ENCODE assay signal across 8 cellular contexts in the genomic region with DNA sequence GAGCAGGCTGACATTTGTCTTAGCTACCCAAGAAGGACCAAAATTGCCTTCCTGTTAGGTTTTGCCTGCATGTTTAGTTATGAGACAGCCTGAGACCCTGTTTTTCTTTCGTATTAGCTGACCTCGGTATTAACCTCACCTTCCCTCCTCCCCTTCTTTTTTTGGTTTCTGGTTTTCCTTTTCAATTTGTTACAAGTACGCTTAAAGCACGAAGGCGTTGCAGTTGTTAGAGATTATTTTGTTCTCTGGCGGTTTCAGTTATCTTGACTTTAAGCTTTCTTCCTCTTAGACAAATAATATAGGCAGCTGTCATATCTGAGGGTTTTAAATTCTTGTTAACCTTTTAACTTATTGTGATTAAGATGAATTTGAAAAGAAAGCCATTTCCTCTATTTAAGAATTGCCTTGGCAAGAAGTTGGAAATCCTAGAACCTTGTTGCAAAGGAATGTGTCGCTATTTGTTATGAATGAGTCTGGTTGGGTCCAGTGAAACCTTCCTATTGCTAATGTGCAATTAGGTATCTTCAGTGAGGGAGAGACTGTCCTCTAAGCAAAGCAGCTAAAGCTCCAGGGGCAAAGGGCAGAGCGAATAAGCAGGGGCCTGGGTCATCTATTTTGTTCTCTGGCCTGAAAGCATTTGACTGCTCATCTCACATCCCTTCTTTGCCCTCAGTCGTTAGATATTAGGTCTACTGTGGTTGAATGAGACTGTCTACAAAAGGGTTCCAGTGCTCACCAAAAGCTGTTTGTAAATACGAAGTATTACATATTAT. TPM values are rescaled to one million over a fixed set of nuclear protein-coding genes. Genes with fewer than 3 reads are reported as not detected.
A peak's percentile ranks its signal among the peaks of the same experiment; 100 is the strongest.
DNase-seq lines count a peak whose midpoint lies in the region; ATAC-seq and TF ChIP-seq lines count a peak whose summit lies in the region.

No MANE protein-coding gene starts in this region.

- ATAC-seq in GM21737 (IDR thresholded peaks at IDR 0.05; ENCODE audit: unreplicated experiment) (peak; percentile 52), HG03520 (IDR thresholded peaks at IDR 0.05; ENCODE audit: unreplicated experiment) (no peak)

- H3K4me3 ChIP-seq in GM12864 (ENCODE audit: low read depth, low read length) (peak overlapping the region; percentile 37), SJCRH30 (peak overlapping the region; percentile 9), mucosa of rectum (ENCODE audit: low read length in 2 of 2) (no peak overlapping the region)

- DNase-seq in GM12864 (ENCODE audit: low read depth) (peak; percentile 90), SJCRH30 (peak; percentile 21 to 56), NCI-H2107 (lab: John Stamatoyannopoulos, UW) (no peak), anterior cingulate cortex (lab: John Stamatoyannopoulos, UW) (no peak), SIG-M5 (lab: John Stamatoyannopoulos, UW) (no peak)

- H3K9ac ChIP-seq in mucosa of rectum (ENCODE audit: low read depth in 1 of 2, low read length in 2 of 2), result no peak overlapping the region

- H3K9me3 ChIP-seq in SJCRH30 (replicated peaks) (no peaks in the 10 kb centered on the region), mucosa of rectum (ENCODE audit: control insufficient read depth in 2 of 2, low read length in 2 of 2) (no peaks in the 10 kb centered on the region)

- TF ChIP-seq CTCF in GM12864 (IDR thresholded peaks at IDR 0.05; ENCODE audit: low read depth, low read length, missing control alignments), result no peak

- H3K27me3 ChIP-seq in SJCRH30 (no peaks in the 10 kb centered on the region), mucosa of rectum (ENCODE audit: control insufficient read depth in 2 of 2, insufficient read depth in 2 of 2, low read length in 2 of 2) (no peaks in the 10 kb centered on the region)

- H3K36me3 ChIP-seq in SJCRH30 (no peaks in the 10 kb centered on the region), mucosa of rectum (ENCODE audit: control insufficient read depth in 2 of 2, insufficient read depth in 2 of 2, low read length in 2 of 2) (no peaks in the 10 kb centered on the region)

- H3K4me1 ChIP-seq in SJCRH30 (peaks cover 64% of the 10 kb centered on the region), mucosa of rectum (ENCODE audit: control insufficient read depth in 2 of 2, insufficient read depth in 2 of 2, low read length in 2 of 2) (peaks cover 13 to 18% of the 10 kb centered on the region in 2 donors)

- H3K27ac ChIP-seq in SJCRH30 (peak overlapping the region; percentile 47), mucosa of rectum (ENCODE audit: low read depth in 2 of 2, low read length in 2 of 2) (peak overlapping the region; percentile 42 to 66)

RNA-seq across cellular contexts. Expression of a gene that starts 45.8 kb away (rescaled TPM):
- total RNA-seq in SJCRH30 (2014; rRNA removed; shearing (Covaris generic)), result 11.8 and 12.5 TPM in 2 replicates

Comparison
In these comparisons a context has a peak if more than half of its experiments do, and no peak if none do; other contexts are left out.
1. DNase-seq: peak in GM12864 (single experiment) and SJCRH30 (2 of 2); none in NCI-H2107 (single experiment), anterior cingulate cortex (0 of 58) and SIG-M5 (single experiment).
2. H3K4me3 ChIP-seq: peak in GM12864 (single experiment) and SJCRH30 (single experiment); none in mucosa of rectum (0 of 2).